In the genomic region with DNA sequence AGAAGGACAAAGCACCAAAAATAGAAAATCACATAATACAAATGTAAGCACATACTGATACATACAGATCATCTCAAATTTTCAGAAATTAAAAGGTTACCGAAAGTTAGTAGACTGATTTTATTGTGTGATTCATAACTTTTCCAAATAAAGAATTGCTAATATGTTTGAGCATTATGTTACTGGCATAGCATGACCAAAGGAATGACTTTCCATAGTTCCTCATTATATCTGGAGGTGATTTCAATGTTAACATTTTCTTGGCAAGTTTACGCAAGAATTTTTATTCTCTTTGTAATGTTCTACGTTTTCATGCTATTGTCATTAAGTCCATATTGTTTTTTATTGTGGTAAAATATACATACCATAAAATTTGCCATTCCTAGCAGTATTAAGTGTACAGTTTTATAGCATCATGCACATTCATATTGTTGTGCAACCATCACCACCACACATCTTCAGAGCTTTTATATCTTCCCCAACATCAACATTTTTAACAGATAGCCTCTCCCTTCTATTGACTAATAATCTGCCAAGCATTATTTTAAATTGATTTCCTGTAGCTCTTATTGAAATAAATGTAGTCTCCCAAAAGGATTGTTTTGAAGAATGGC, we compare ENCODE assay signal across 27 cellular contexts.
"Had no signal": no experiment of that assay in that cellular context is flagged by ENCODE, and none has a peak within 500 bp of the region (broad histone marks: within the 10 kb centered on the region; RNA-seq: fewer than 3 reads in every experiment).

No MANE protein-coding gene starts in this region.

- H3K4me3 ChIP-seq: colonic mucosa, gastrocnemius medialis, left lung, neural progenitor cell, right lobe of liver, spleen, testis, tibial artery, upper lobe of left lung had no signal

- H3K27me3 ChIP-seq: colonic mucosa, left lung, neural progenitor cell, right lobe of liver, spleen, testis, tibial artery, upper lobe of left lung had no signal

- H3K9me3 ChIP-seq: colonic mucosa, gastrocnemius medialis, left lung, right lobe of liver, spleen, testis, tibial artery, upper lobe of left lung had no signal

- H3K9ac ChIP-seq: neural progenitor cell, parathyroid adenoma had no signal

- H3K27me3 Mint-ChIP-seq: dendritic cell treated with granulocyte-macrophage colony-stimulating factor and Interleukin-4, amounts not matched to agents 40 ng/mL and 50 ng/mL, for 4 days had no signal

- H3K79me2 ChIP-seq: parathyroid adenoma had no signal

- H3K27ac ChIP-seq: colonic mucosa, epithelial cell of prostate, gastrocnemius medialis, left lung, neural progenitor cell, parathyroid adenoma, right lobe of liver, spleen, testis, tibial artery, upper lobe of left lung had no signal

- H2AFZ ChIP-seq: neural progenitor cell, parathyroid adenoma had no signal

- H3K4me3 Mint-ChIP-seq: dendritic cell treated with granulocyte-macrophage colony-stimulating factor and Interleukin-4, amounts not matched to agents 40 ng/mL and 50 ng/mL, for 4 days; endodermal cell; mesothelial cell of epicardium; naive thymus-derived CD4-positive, alpha-beta T cell; nephron; neural progenitor cell; stimulated activated memory B cell treated with anti-CD40 and anti-IgM and Interleukin-4, amounts not matched to agents 10 μg/mL and 1 μg/mL and 100 μg/mL, for 72 hours had no signal

- H3K4me1 ChIP-seq: colonic mucosa, gastrocnemius medialis, neural progenitor cell, parathyroid adenoma, right lobe of liver, spleen, testis, tibial artery had no signal

- FAIRE-seq: urothelium cell line had no signal

- DNase-seq: colonic mucosa; effector CD8-positive, alpha-beta T cell; endodermal cell; gastrocnemius medialis; head of caudate nucleus; left cardiac atrium; left lung; mesenchymal stem cell; naive thymus-derived CD4-positive, alpha-beta T cell; right lobe of liver; spleen; stimulated activated CD4-positive, alpha-beta T cell treated with anti-CD3 and anti-CD28 coated beads, Interleukin-4, amount 100 ng/mL, for 4 hours; stimulated activated naive CD8-positive, alpha-beta T cell treated with anti-CD3 and anti-CD28 coated beads, Interleukin-15, Interleukin-2, amounts not matched to agents 100 U/mL and 50 U/mL, for 24 hours; substantia nigra; testis; tibial artery; upper lobe of left lung had no signal

- H3K36me3 Mint-ChIP-seq: mesothelial cell of epicardium; naive thymus-derived CD4-positive, alpha-beta T cell; neural progenitor cell; stimulated activated memory B cell treated with anti-CD40 and anti-IgM and Interleukin-4, amounts not matched to agents 10 μg/mL and 1 μg/mL and 100 μg/mL, for 72 hours had no signal

- ATAC-seq: esophagus mucosa; gastrocnemius medialis; left cardiac atrium; left lung; naive thymus-derived CD4-positive, alpha-beta T cell; right lobe of liver; stimulated activated memory B cell treated with anti-CD40 and anti-IgM and Interleukin-4, amounts not matched to agents 10 μg/mL and 1 μg/mL and 100 μg/mL, for 72 hours; stimulated activated naive CD8-positive, alpha-beta T cell treated with anti-CD3 and anti-CD28 coated beads, Interleukin-15, Interleukin-2, amounts not matched to agents 100 U/mL and 50 U/mL, for 24 hours had no signal

- H3K4me2 ChIP-seq: neural progenitor cell had no signal

- H3K4me1 Mint-ChIP-seq: endodermal cell, mesothelial cell of epicardium, neural progenitor cell had no signal

- H3K27ac Mint-ChIP-seq: dendritic cell treated with granulocyte-macrophage colony-stimulating factor and Interleukin-4, amounts not matched to agents 40 ng/mL and 50 ng/mL, for 4 days; endodermal cell; mesothelial cell of epicardium; naive thymus-derived CD4-positive, alpha-beta T cell; nephron; neural progenitor cell; progenitor cell of endocrine pancreas; stimulated activated memory B cell treated with anti-CD40 and anti-IgM and Interleukin-4, amounts not matched to agents 10 μg/mL and 1 μg/mL and 100 μg/mL, for 72 hours had no signal

- H3K36me3 ChIP-seq: colonic mucosa, gastrocnemius medialis, left lung, neural progenitor cell, right lobe of liver, spleen, tibial artery, upper lobe of left lung had no signal
